ENCODE assay signal across 8 cellular contexts in genomic region chr2:174326880-174327558, GRCh38. TPM values are rescaled to one million over a fixed set of nuclear protein-coding genes. Genes with fewer than 3 reads are reported as not detected.
DNase-seq lines count a peak whose midpoint lies in the region; ATAC-seq, FAIRE-seq and TF ChIP-seq lines count a peak whose summit lies in the region.

No MANE protein-coding gene starts in this region.

- intact Hi-C loops in mucosa of descending colon (cut with DNase I, micrococcal nuclease) = no loop called here
- intact Hi-C loops in posterior cingulate gyrus (cut with DNase I) = no loop called here

- no peaks in the 10 kb centered on the region for H3K9me3 ChIP-seq in HUES64 (ENCODE audit: insufficient read depth, low read depth, low read length)
- no peaks in the 10 kb centered on the region for H3K9me3 ChIP-seq in mucosa of descending colon

- TF ChIP-seq CTCF in AG10803 (conservative IDR thresholded peaks at IDR 0.05; ENCODE audit: low read length) (no peak), bronchial epithelial cell (IDR thresholded peaks at IDR 0.05; ENCODE audit: insufficient read depth, low read length, severe bottlenecking) (no peak), mucosa of descending colon (IDR thresholded peaks at IDR 0.05) (no peak)

- DNase-seq in AG10803 (ENCODE audit: low read depth) (no peak), bronchial epithelial cell (ENCODE audit: low read depth) (no peak), mucosa of descending colon (peak in 2 of 3 donors; percentile 8 to 57), posterior cingulate gyrus (no peak), cerebellar cortex (ENCODE audit: low spot score) (no peak)

- no peak overlapping the region for H3K27ac ChIP-seq in HUES64 (ENCODE audit: low read depth, low read length)

- H3K4me1 ChIP-seq in HUES64 (ENCODE audit: insufficient read depth, low read length) (peaks cover 32% of the 10 kb centered on the region), mucosa of descending colon (ENCODE audit: low read depth) (peaks cover 21% of the 10 kb centered on the region)

- H3K36me3 ChIP-seq in HUES64 (ENCODE audit: insufficient read depth, low read length) (no peaks in the 10 kb centered on the region), bronchial epithelial cell (ENCODE audit: control insufficient read depth, insufficient read depth, low read length) (no peaks in the 10 kb centered on the region), mucosa of descending colon (ENCODE audit: low read depth) (no peaks in the 10 kb centered on the region)

- H3K9ac ChIP-seq in HUES64 (ENCODE audit: low read depth, low read length) = no peak overlapping the region

- ATAC-seq in mucosa of descending colon (peak; percentile 25), HG03039 (IDR thresholded peaks at IDR 0.05; ENCODE audit: unreplicated experiment) (no peak), HG02623 (IDR thresholded peaks at IDR 0.05; ENCODE audit: unreplicated experiment) (no peak)

- WGBS in HUES64 = 2% methylated on average over 34 of the region's 38 CpGs

- no peak for FAIRE-seq in bronchial epithelial cell (lab: Jason Lieb, UNC)

- H3K4me3 ChIP-seq in AG10803 (ENCODE audit: low read length) (peak overlapping the region; percentile 63), HUES64 (ENCODE audit: low read length) (peak overlapping the region; percentile 75), bronchial epithelial cell (ENCODE audit: low read depth, low read length) (peak overlapping the region; percentile 31), mucosa of descending colon (no peak overlapping the region)

- H3K27me3 ChIP-seq in HUES64 (ENCODE audit: insufficient read depth, low read length) (peaks cover 85% of the 10 kb centered on the region), bronchial epithelial cell (ENCODE audit: control insufficient read depth, insufficient read depth, low read length) (peaks cover 51% of the 10 kb centered on the region)

RNA-seq across cellular contexts. Expression of gene SP9, which starts 7.7 kb away (rescaled TPM):
- polyA plus RNA-seq in HUES64 (2013, experiment 1 of 2) = 0.45 TPM
- 0.89 TPM for polyA plus RNA-seq in HUES64 (2013, experiment 2 of 2)
- total RNA-seq in bronchial epithelial cell = not detected in 2 replicates
- not detected for total RNA-seq in mucosa of descending colon

Comparison
In these comparisons a context has a peak if more than half of its experiments do, and no peak if none do; other contexts are left out.
1. DNase-seq: peak in mucosa of descending colon (2 of 3); none in AG10803 (single experiment), bronchial epithelial cell (single experiment), posterior cingulate gyrus (0 of 10) and cerebellar cortex (single experiment).